9 cellular contexts compared by ENCODE assay signal in the genomic region with DNA sequence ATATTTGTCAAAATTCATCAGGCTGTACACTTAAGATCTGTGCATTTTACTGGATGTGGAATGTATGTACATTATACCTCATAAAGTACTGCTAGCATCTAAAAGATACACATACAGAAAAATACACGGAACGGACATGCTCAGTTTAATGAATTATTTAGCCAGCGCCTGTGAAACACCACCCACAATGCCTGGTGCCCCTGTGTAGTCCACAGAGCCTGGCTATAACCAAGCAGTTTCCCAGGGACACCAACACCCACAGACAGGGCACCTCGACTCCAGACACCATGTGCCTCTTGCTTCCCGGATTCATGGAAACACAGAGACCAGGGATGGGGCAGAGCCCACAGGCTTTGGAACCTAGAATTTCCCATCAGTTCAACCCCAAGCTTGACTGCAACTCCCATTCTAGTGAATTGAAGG. TPM values are rescaled to one million over a fixed set of nuclear protein-coding genes. Genes with fewer than 3 reads are reported as not detected.
DNase-seq lines count a peak whose midpoint lies in the region; ATAC-seq and TF ChIP-seq lines count a peak whose summit lies in the region.
"Had no signal": no experiment of that assay in that cellular context is flagged by ENCODE, and none has a peak within 500 bp of the region (broad histone marks: within the 10 kb centered on the region; RNA-seq: fewer than 3 reads in every experiment).

No MANE protein-coding gene starts in this region.

- H3K4me3 ChIP-seq in colonic mucosa (no peak overlapping the region), rectal smooth muscle tissue (ENCODE audit: low read length) (no peak overlapping the region)

- peak overlapping the region in 1 of 2 donors; percentile 14 for H3K9ac ChIP-seq in colonic mucosa (ENCODE audit: low read depth in 2 of 2, low read length in 2 of 2)
- H3K9ac ChIP-seq in rectal smooth muscle tissue (ENCODE audit: low read length) = no peak overlapping the region

- peaks cover 21% of the 10 kb centered on the region for H3K4me1 ChIP-seq in colonic mucosa
- peaks cover 21% of the 10 kb centered on the region for H3K4me1 ChIP-seq in rectal smooth muscle tissue (ENCODE audit: control insufficient read depth, insufficient read depth, low read length)

- TF ChIP-seq CTCF in colonic mucosa (IDR thresholded peaks at IDR 0.05) = no peak

- H3K9me3 ChIP-seq in colonic mucosa = no peaks in the 10 kb centered on the region

- H3K27ac ChIP-seq in colonic mucosa (peak overlapping the region; percentile 37), rectal smooth muscle tissue (ENCODE audit: low read depth, low read length) (peak overlapping the region; percentile 61)

- intact Hi-C loops in colonic mucosa (cut with DNase I) = no loop called here

- H3K36me3 ChIP-seq in colonic mucosa = no peaks in the 10 kb centered on the region
- H3K36me3 ChIP-seq in rectal smooth muscle tissue (ENCODE audit: control insufficient read depth, insufficient read depth, low read length) = no peaks in the 10 kb centered on the region

- H3K27me3 ChIP-seq in colonic mucosa = no peaks in the 10 kb centered on the region
- no peaks in the 10 kb centered on the region for H3K27me3 ChIP-seq in rectal smooth muscle tissue (ENCODE audit: control insufficient read depth, insufficient read depth, low read length)

- DNase-seq in colonic mucosa (no peak), GF-D8 (lab: John Stamatoyannopoulos, UW) (no peak)
- DNase-seq in activated CD4-positive, CD25-positive, alpha-beta regulatory T cell (lab: John Stamatoyannopoulos, UW) = no peak

- ATAC-seq in GM18870 (IDR thresholded peaks at IDR 0.05; ENCODE audit: unreplicated experiment) (peak; percentile 2), HG03103 (IDR thresholded peaks at IDR 0.05; ENCODE audit: low read depth, unreplicated experiment) (peak; percentile 24), GM21526 (IDR thresholded peaks at IDR 0.05; ENCODE audit: low FRiP score, unreplicated experiment) (no peak), HG03457 (IDR thresholded peaks at IDR 0.05; ENCODE audit: unreplicated experiment) (no peak)

RNA-seq across cellular contexts. Expression of a gene that starts 17.4 kb away (rescaled TPM):
- total RNA-seq in colonic mucosa = under 1 TPM in 1 of 2 donors, not detected in 1; 0.30 TPM

RNA-seq across cellular contexts. Expression of a gene that starts 30.7 kb away (rescaled TPM):
- total RNA-seq in colonic mucosa = 10 to 100 TPM; 29.1 to 54.7 TPM

RNA-seq across cellular contexts. Expression of a gene that starts 57.0 kb away (rescaled TPM):
- total RNA-seq in colonic mucosa = not detected
- total RNA-seq: frontal cortex had no signal

Comparison
In these comparisons a context has a peak if more than half of its experiments do, and no peak if none do; other contexts are left out.
1. ATAC-seq: peak in GM18870 (single experiment) and HG03103 (single experiment); none in GM21526 (single experiment) and HG03457 (single experiment).